Comparison of ENCODE assay signal across 1 cellular context in genomic region chr1:2290595-2291510, GRCh38.
TF ChIP-seq lines count a peak whose summit lies in the region.

No MANE protein-coding gene starts in this region.

TF ChIP-seq in K562, 482 proteins besides CTCF, POLR2A, EP300 and RAD21 (continued from another document and continues in another):
- TF ChIP-seq, protein P1, sequence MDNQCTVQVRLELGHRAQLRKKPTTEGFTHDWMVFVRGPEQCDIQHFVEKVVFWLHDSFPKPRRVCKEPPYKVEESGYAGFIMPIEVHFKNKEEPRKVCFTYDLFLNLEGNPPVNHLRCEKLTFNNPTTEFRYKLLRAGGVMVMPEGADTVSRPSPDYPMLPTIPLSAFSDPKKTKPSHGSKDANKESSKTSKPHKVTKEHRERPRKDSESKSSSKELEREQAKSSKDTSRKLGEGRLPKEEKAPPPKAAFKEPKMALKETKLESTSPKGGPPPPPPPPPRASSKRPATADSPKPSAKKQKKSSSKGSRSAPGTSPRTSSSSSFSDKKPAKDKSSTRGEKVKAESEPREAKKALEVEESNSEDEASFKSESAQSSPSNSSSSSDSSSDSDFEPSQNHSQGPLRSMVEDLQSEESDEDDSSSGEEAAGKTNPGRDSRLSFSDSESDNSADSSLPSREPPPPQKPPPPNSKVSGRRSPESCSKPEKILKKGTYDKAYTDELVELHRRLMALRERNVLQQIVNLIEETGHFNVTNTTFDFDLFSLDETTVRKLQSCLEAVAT (IDR thresholded peaks at IDR 0.05): peak in 1 of 2 experiments; percentile 59; a peak in 2 of 4 replicates
- TF ChIP-seq NR4A1 (CRISPR knock-in tag; IDR thresholded peaks at IDR 0.05) (peak; percentile 39; the same call in 1 of the 2 replicates), NR4A1 (tag; IDR thresholded peaks at IDR 0.05) (no peak), HDAC2 (IDR thresholded peaks at IDR 0.05) (0 out of 2 replicates have a peak, but pooled peaks have one; percentile 24), SETDB1 (IDR thresholded peaks at IDR 0.05; ENCODE audit: low read length) (no peak), CBX8 (IDR thresholded peaks at IDR 0.05; ENCODE audit: borderline replicate concordance, extremely low read depth, low read depth, low read length, poor library complexity, severe bottlenecking) (no peak), JUN (IDR thresholded peaks at IDR 0.05; ENCODE audit: borderline replicate concordance, low read depth, low read length) (0 out of 2 replicates have a peak, but pooled peaks have one; percentile 31), JUN (CRISPR knock-in tag; IDR thresholded peaks at IDR 0.05; ENCODE audit: borderline replicate concordance) (no peak), CHD4 (IDR thresholded peaks at IDR 0.05; ENCODE audit: insufficient read depth, insufficient replicate concordance, low read depth, low read length, poor library complexity, severe bottlenecking) (no peak), ZNF316 (IDR thresholded peaks at IDR 0.05) (0 out of 2 replicates have a peak, but pooled peaks have one; percentile 8), SRSF7 (optimal IDR thresholded peaks at IDR 0.05; ENCODE audit: low read depth, low read length) (no peak), JUND (IDR thresholded peaks at IDR 0.05; ENCODE audit: borderline replicate concordance, low read depth, low read length) (peak; percentile 86), JUND (tag; IDR thresholded peaks at IDR 0.05; ENCODE audit: borderline replicate concordance, low read depth, low read length) (peak; percentile 79; the same call in 1 of the 3 replicates), MTA1 (IDR thresholded peaks at IDR 0.05; ENCODE audit: borderline replicate concordance) (no peak), FOXM1 (IDR thresholded peaks at IDR 0.05; ENCODE audit: low read depth) (no peak), FOXM1 (CRISPR knock-in tag; IDR thresholded peaks at IDR 0.05; ENCODE audit: low read depth) (no peak), ETV6 (IDR thresholded peaks at IDR 0.05; ENCODE audit: borderline replicate concordance in 1 of 2, low read depth in 2 of 2, low read length in 1 of 2) (peak in 1 of 2 experiments; percentile 54; a peak in 1 of 4 replicates), ETV6 (CRISPR knock-in tag; IDR thresholded peaks at IDR 0.05; ENCODE audit: borderline replicate concordance) (no peak), SPI1 (IDR thresholded peaks at IDR 0.05; ENCODE audit: borderline replicate concordance, low read depth, low read length) (peak; percentile 94), ID3 (CRISPR knock-in tag; IDR thresholded peaks at IDR 0.05) (no peak), ID3 (tag; IDR thresholded peaks at IDR 0.05) (no peak), HNRNPLL (IDR thresholded peaks at IDR 0.05; ENCODE audit: low read depth, low read length, poor library complexity, severe bottlenecking) (peak; percentile 74), SFPQ (IDR thresholded peaks at IDR 0.05; ENCODE audit: low read depth, low read length) (no peak), ZNF699 (CRISPR knock-in tag; IDR thresholded peaks at IDR 0.05; ENCODE audit: insufficient replicate concordance) (no peak), CBFA2T3 (IDR thresholded peaks at IDR 0.05) (no peak), ARID1B (IDR thresholded peaks at IDR 0.05) (peak; percentile 75), ESRRA (IDR thresholded peaks at IDR 0.05; ENCODE audit: borderline replicate concordance, low read depth) (peak; percentile 84; the same call in 1 of the 2 replicates), IRF9 (tag; IDR thresholded peaks at IDR 0.05) (no peak), MEF2D (tag; conservative IDR thresholded peaks at IDR 0.05; ENCODE audit: low read depth) (no peak), TBL1XR1 (IDR thresholded peaks at IDR 0.05; ENCODE audit: low read length in 2 of 2) (peak in 1 of 2 experiments; percentile 41; a peak in 1 of 4 replicates), CEBPB (tag; IDR thresholded peaks at IDR 0.05) (peak; percentile 85), IRF1 (CRISPR knock-in tag; IDR thresholded peaks at IDR 0.05; ENCODE audit: borderline replicate concordance) (no peak), TEAD4 (IDR thresholded peaks at IDR 0.05; ENCODE audit: low read length) (peak; percentile 69), TEAD4 (CRISPR knock-in tag; IDR thresholded peaks at IDR 0.05; ENCODE audit: borderline replicate concordance) (no peak), CXXC5 (CRISPR knock-in tag; IDR thresholded peaks at IDR 0.05) (peak; percentile 75), TRIM24 (IDR thresholded peaks at IDR 0.05) (peak in 1 of 2 experiments; percentile 73; a peak in 2 of 4 replicates), MAZ (CRISPR knock-in tag; conservative IDR thresholded peaks at IDR 0.05 in 1 of 2, IDR thresholded peaks at IDR 0.05 in 1 of 2) (peak; percentile 31 to 56; a peak in 2 of 4 replicates), ARID3A (IDR thresholded peaks at IDR 0.05; ENCODE audit: borderline replicate concordance, low read depth, low read length) (peak; percentile 45; the same call in 1 of the 2 replicates), SNRNP70 (optimal IDR thresholded peaks at IDR 0.05; ENCODE audit: low read depth, low read length) (no peak)
- TF ChIP-seq, protein P2, sequence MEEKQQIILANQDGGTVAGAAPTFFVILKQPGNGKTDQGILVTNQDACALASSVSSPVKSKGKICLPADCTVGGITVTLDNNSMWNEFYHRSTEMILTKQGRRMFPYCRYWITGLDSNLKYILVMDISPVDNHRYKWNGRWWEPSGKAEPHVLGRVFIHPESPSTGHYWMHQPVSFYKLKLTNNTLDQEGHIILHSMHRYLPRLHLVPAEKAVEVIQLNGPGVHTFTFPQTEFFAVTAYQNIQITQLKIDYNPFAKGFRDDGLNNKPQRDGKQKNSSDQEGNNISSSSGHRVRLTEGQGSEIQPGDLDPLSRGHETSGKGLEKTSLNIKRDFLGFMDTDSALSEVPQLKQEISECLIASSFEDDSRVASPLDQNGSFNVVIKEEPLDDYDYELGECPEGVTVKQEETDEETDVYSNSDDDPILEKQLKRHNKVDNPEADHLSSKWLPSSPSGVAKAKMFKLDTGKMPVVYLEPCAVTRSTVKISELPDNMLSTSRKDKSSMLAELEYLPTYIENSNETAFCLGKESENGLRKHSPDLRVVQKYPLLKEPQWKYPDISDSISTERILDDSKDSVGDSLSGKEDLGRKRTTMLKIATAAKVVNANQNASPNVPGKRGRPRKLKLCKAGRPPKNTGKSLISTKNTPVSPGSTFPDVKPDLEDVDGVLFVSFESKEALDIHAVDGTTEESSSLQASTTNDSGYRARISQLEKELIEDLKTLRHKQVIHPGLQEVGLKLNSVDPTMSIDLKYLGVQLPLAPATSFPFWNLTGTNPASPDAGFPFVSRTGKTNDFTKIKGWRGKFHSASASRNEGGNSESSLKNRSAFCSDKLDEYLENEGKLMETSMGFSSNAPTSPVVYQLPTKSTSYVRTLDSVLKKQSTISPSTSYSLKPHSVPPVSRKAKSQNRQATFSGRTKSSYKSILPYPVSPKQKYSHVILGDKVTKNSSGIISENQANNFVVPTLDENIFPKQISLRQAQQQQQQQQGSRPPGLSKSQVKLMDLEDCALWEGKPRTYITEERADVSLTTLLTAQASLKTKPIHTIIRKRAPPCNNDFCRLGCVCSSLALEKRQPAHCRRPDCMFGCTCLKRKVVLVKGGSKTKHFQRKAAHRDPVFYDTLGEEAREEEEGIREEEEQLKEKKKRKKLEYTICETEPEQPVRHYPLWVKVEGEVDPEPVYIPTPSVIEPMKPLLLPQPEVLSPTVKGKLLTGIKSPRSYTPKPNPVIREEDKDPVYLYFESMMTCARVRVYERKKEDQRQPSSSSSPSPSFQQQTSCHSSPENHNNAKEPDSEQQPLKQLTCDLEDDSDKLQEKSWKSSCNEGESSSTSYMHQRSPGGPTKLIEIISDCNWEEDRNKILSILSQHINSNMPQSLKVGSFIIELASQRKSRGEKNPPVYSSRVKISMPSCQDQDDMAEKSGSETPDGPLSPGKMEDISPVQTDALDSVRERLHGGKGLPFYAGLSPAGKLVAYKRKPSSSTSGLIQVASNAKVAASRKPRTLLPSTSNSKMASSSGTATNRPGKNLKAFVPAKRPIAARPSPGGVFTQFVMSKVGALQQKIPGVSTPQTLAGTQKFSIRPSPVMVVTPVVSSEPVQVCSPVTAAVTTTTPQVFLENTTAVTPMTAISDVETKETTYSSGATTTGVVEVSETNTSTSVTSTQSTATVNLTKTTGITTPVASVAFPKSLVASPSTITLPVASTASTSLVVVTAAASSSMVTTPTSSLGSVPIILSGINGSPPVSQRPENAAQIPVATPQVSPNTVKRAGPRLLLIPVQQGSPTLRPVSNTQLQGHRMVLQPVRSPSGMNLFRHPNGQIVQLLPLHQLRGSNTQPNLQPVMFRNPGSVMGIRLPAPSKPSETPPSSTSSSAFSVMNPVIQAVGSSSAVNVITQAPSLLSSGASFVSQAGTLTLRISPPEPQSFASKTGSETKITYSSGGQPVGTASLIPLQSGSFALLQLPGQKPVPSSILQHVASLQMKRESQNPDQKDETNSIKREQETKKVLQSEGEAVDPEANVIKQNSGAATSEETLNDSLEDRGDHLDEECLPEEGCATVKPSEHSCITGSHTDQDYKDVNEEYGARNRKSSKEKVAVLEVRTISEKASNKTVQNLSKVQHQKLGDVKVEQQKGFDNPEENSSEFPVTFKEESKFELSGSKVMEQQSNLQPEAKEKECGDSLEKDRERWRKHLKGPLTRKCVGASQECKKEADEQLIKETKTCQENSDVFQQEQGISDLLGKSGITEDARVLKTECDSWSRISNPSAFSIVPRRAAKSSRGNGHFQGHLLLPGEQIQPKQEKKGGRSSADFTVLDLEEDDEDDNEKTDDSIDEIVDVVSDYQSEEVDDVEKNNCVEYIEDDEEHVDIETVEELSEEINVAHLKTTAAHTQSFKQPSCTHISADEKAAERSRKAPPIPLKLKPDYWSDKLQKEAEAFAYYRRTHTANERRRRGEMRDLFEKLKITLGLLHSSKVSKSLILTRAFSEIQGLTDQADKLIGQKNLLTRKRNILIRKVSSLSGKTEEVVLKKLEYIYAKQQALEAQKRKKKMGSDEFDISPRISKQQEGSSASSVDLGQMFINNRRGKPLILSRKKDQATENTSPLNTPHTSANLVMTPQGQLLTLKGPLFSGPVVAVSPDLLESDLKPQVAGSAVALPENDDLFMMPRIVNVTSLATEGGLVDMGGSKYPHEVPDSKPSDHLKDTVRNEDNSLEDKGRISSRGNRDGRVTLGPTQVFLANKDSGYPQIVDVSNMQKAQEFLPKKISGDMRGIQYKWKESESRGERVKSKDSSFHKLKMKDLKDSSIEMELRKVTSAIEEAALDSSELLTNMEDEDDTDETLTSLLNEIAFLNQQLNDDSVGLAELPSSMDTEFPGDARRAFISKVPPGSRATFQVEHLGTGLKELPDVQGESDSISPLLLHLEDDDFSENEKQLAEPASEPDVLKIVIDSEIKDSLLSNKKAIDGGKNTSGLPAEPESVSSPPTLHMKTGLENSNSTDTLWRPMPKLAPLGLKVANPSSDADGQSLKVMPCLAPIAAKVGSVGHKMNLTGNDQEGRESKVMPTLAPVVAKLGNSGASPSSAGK (IDR thresholded peaks at IDR 0.05): no peak
- TF ChIP-seq, protein P3, sequence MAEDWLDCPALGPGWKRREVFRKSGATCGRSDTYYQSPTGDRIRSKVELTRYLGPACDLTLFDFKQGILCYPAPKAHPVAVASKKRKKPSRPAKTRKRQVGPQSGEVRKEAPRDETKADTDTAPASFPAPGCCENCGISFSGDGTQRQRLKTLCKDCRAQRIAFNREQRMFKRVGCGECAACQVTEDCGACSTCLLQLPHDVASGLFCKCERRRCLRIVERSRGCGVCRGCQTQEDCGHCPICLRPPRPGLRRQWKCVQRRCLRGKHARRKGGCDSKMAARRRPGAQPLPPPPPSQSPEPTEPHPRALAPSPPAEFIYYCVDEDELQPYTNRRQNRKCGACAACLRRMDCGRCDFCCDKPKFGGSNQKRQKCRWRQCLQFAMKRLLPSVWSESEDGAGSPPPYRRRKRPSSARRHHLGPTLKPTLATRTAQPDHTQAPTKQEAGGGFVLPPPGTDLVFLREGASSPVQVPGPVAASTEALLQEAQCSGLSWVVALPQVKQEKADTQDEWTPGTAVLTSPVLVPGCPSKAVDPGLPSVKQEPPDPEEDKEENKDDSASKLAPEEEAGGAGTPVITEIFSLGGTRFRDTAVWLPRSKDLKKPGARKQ (CRISPR knock-in tag; IDR thresholded peaks at IDR 0.05): 0 out of 2 replicates have a peak, but pooled peaks have one; percentile 34
